ENCODE assay signal across 32 cellular contexts in the genomic region with DNA sequence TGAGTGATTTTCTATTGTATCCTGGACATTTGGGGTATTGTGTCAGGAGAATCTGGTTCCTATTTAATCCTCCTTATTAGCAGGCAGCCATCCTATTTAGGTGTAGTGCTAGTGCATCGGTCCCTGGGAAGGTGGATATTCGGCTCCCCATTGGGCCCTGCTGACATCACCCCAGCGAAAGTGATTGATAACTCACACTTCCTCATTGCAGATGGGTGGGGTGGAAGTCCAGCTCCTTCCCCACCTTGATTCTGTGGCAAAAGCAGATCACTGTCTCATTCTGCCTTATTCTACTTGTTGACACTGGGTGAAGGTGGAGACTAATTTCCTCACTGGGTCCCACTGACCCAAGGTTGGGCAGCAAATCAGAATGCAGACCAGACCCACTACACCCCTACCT. TPM values are rescaled to one million over a fixed set of nuclear protein-coding genes. Genes with fewer than 3 reads are reported as not detected.
"Had no signal": no experiment of that assay in that cellular context is flagged by ENCODE, and none has a peak within 500 bp of the region (broad histone marks: within the 10 kb centered on the region; RNA-seq: fewer than 3 reads in every experiment).

No MANE protein-coding gene starts in this region.

- H3K4me3 ChIP-seq: left ventricle myocardium inferior, lung, neural progenitor cell, ovary, right atrium auricular region, right lobe of liver, stomach, testis, thyroid gland, transverse colon, upper lobe of left lung, vagina had no signal

- H3K4me1 ChIP-seq: left ventricle myocardium inferior, neural progenitor cell, right atrium auricular region, right lobe of liver, stomach, testis, thyroid gland, transverse colon, upper lobe of left lung, vagina had no signal

- ATAC-seq: naive thymus-derived CD8-positive, alpha-beta T cell; right lobe of liver; stimulated activated naive B cell treated with anti-CD40 and anti-IgM and Interleukin-4, amounts not matched to agents 10 μg/mL and 1 μg/mL and 100 μg/mL, for 72 hours; stimulated activated naive CD8-positive, alpha-beta T cell treated with anti-CD3 and anti-CD28 coated beads, Interleukin-15, Interleukin-2, amounts not matched to agents 100 U/mL and 50 U/mL, for 24 hours had no signal

- H3K4me2 ChIP-seq: neural progenitor cell had no signal

- H2AFZ ChIP-seq: neural progenitor cell had no signal

- DNase-seq: hypothalamus; immature natural killer cell; kidney; left ventricle myocardium inferior; mesendoderm; naive thymus-derived CD8-positive, alpha-beta T cell; nephron progenitor cell; ovary; right lobe of liver; stimulated activated CD4-positive, alpha-beta T cell treated with anti-CD3 and anti-CD28 coated beads, Interleukin-12 subunit alpha, Interleukin-12 subunit beta, amount 100 ng/mL, for 4 hours; stimulated activated CD4-positive, alpha-beta T cell treated with anti-CD3 and anti-CD28 coated beads, Interleukin-15, amount 100 ng/mL, for 24 hours; stimulated activated CD4-positive, alpha-beta T cell treated with anti-CD3 and anti-CD28 coated beads, Interleukin-2, amount 100 ng/mL, for 24 hours; stimulated activated CD4-positive, alpha-beta T cell treated with anti-CD3 and anti-CD28 coated beads, Interleukin-4, amount 100 ng/mL, for 1 hour; stimulated activated naive B cell treated with anti-CD40 and anti-IgM and Interleukin-4, amounts not matched to agents 10 μg/mL and 1 μg/mL and 100 μg/mL, for 72 hours; stimulated activated naive CD8-positive, alpha-beta T cell treated with anti-CD3 and anti-CD28 coated beads, Interleukin-15, Interleukin-2, amounts not matched to agents 100 U/mL and 50 U/mL, for 24 hours; stomach; testis; thyroid gland; transverse colon; upper lobe of left lung had no signal

- FAIRE-seq: islet of Langerhans had no signal

- H3K9me3 ChIP-seq: left ventricle myocardium inferior, ovary, right atrium auricular region, right lobe of liver, stomach, testis, thyroid gland, transverse colon, upper lobe of left lung, vagina had no signal

- H3K27ac ChIP-seq: left ventricle myocardium inferior, neural progenitor cell, ovary, right atrium auricular region, right lobe of liver, stomach, testis, thyroid gland, transverse colon, upper lobe of left lung, vagina had no signal

- H3K36me3 ChIP-seq: left ventricle myocardium inferior, neural progenitor cell, ovary, right atrium auricular region, right lobe of liver, stomach, thyroid gland, transverse colon, upper lobe of left lung, vagina had no signal

- H3K27me3 ChIP-seq: neural progenitor cell, ovary, right atrium auricular region, right lobe of liver, stomach, testis, thyroid gland, transverse colon, upper lobe of left lung, vagina had no signal

- H3K9ac ChIP-seq: neural progenitor cell had no signal

RNA-seq across cellular contexts. Expression of gene BRS3, which starts 23.2 kb away (rescaled TPM):
- total RNA-seq: kidney; left ventricle myocardium inferior; lower leg skin; lung; mesothelial cell of epicardium; mononuclear cell; naive thymus-derived CD8-positive, alpha-beta T cell; omental fat pad; pulmonary artery endothelial cell; right atrium auricular region; right lobe of liver; skeletal muscle tissue; stomach; thyroid gland; transverse colon; upper lobe of left lung; urinary bladder; vagina had no signal
- polyA plus RNA-seq: immature natural killer cell; lung; naive thymus-derived CD8-positive, alpha-beta T cell; stomach had no signal
